In genomic region chr7:134986363-134987231, GRCh38 we compare ENCODE assay signal across 8 cellular contexts. TPM values are rescaled to one million over a fixed set of nuclear protein-coding genes. Genes with fewer than 3 reads are reported as not detected.
A peak's percentile ranks its signal among the peaks of the same experiment; 100 is the strongest.
DNase-seq lines count a peak whose midpoint lies in the region; ATAC-seq, FAIRE-seq and TF ChIP-seq lines count a peak whose summit lies in the region.

Gene AGBL3, plus strand, starts transcription at chr7:134986508. Its CDS starts 1,426 bp downstream, at chr7:134987934.

- peaks cover 17% of the 10 kb centered on the region for H3K36me3 Mint-ChIP-seq in activated T-helper 17 cell treated with anti-CD3 and anti-CD28 coated beads, Interleukin-2, amount 50 U/mL, for 72 hours (ENCODE audit: low read depth)
- H3K36me3 Mint-ChIP-seq in natural killer cell, result no peaks in the 10 kb centered on the region

- H3K4me1 ChIP-seq in Karpas-422 (ENCODE audit: low read length), result peaks cover 32% of the 10 kb centered on the region

- H3K4me3 ChIP-seq in Karpas-422 (ENCODE audit: low read length), result peak within 1 kb of the TSS; percentile 78

- intact Hi-C loops in natural killer cell (cut with micrococcal nuclease), result loop anchor here (1.0 to 10.0 kb wide), 3 partner anchors 162 to 342 kb away; partner anchors contain the start of genes BPGM, CYREN and TMEM140

- no peaks in the 10 kb centered on the region for H3K27me3 Mint-ChIP-seq in activated T-helper 17 cell treated with anti-CD3 and anti-CD28 coated beads, Interleukin-2, amount 50 U/mL, for 72 hours
- no peaks in the 10 kb centered on the region for H3K27me3 Mint-ChIP-seq in natural killer cell (ENCODE audit: low read depth in 2 of 2)

- peak within 1 kb of the TSS; percentile 99 for H3K27ac Mint-ChIP-seq in activated T-helper 17 cell treated with anti-CD3 and anti-CD28 coated beads, Interleukin-2, amount 50 U/mL, for 72 hours
- peak within 1 kb of the TSS; percentile 96 to 99 for H3K27ac Mint-ChIP-seq in natural killer cell

- ATAC-seq in GM21825 (IDR thresholded peaks at IDR 0.05; ENCODE audit: unreplicated experiment), result peak; percentile 88
- ATAC-seq in activated T-helper 17 cell treated with anti-CD3 and anti-CD28 coated beads, Interleukin-2, amount 50 U/mL, for 72 hours (replicated peaks), result peak; percentile 96
- ATAC-seq in natural killer cell, result peak; percentile 91 to 92 (median 91)

- H3K27me3 ChIP-seq in Karpas-422 (ENCODE audit: low read length), result no peaks in the 10 kb centered on the region

- TF ChIP-seq CTCF in natural killer cell (IDR thresholded peaks at IDR 0.05), result peak; percentile 75

- DNase-seq in Daoy (ENCODE audit: low read depth) (peak; percentile 99), Karpas-422 (peak; percentile 95), RCC 7860 (ENCODE audit: low spot score) (peak; percentile 98), fibroblast of peridontal ligament (ENCODE audit: extremely low read depth) (peak; percentile 98), natural killer cell (peak; percentile 81)
- peak; percentile 84 for DNase-seq in stimulated activated naive CD4-positive, alpha-beta T cell treated with Interleukin-2 at 50 U/mL for 16 hours (lab: John Stamatoyannopoulos, UW)

- peak within 1 kb of the TSS; percentile 93 for H2AFZ ChIP-seq in Karpas-422 (ENCODE audit: low read length)

- H3K4me2 ChIP-seq in Karpas-422 (ENCODE audit: low read depth, low read length, poor library complexity, severe bottlenecking), result peak within 1 kb of the TSS; percentile 83

- peak within 1 kb of the TSS; percentile 96 for H3K4me3 Mint-ChIP-seq in activated T-helper 17 cell treated with anti-CD3 and anti-CD28 coated beads, Interleukin-2, amount 50 U/mL, for 72 hours
- H3K4me3 Mint-ChIP-seq in natural killer cell, result peak within 1 kb of the TSS; percentile 98

- peaks cover 19% of the 10 kb centered on the region for H3K4me1 Mint-ChIP-seq in activated T-helper 17 cell treated with anti-CD3 and anti-CD28 coated beads, Interleukin-2, amount 50 U/mL, for 72 hours
- peaks cover 19 to 29% of the 10 kb centered on the region in 2 donors for H3K4me1 Mint-ChIP-seq in natural killer cell

- H3K36me3 ChIP-seq in Karpas-422 (ENCODE audit: insufficient read depth, low read length), result no peaks in the 10 kb centered on the region

- FAIRE-seq in RCC 7860 (lab: Jason Lieb, UNC), result peak; percentile 87

- no peaks in the 10 kb centered on the region for H3K9me3 Mint-ChIP-seq in activated T-helper 17 cell treated with anti-CD3 and anti-CD28 coated beads, Interleukin-2, amount 50 U/mL, for 72 hours
- H3K9me3 Mint-ChIP-seq in natural killer cell, result no peaks in the 10 kb centered on the region

- H3K9me3 ChIP-seq in Karpas-422 (ENCODE audit: low read length), result no peaks in the 10 kb centered on the region

- H3K27ac ChIP-seq in Karpas-422 (ENCODE audit: low read length), result no peak within 1 kb of the TSS

- H3K9me2 ChIP-seq in Karpas-422 (replicated peaks; ENCODE audit: insufficient read depth, low read length), result no peaks in the 10 kb centered on the region

- H3K79me2 ChIP-seq in Karpas-422 (ENCODE audit: low read length), result peaks cover 18% of the 10 kb centered on the region

- peak within 1 kb of the TSS; percentile 82 for H3K9ac ChIP-seq in Karpas-422 (ENCODE audit: low read length)

- H4K20me1 ChIP-seq in Karpas-422 (ENCODE audit: insufficient read depth, low read depth, low read length), result no peaks in the 10 kb centered on the region

RNA-seq across cellular contexts. Expression of gene AGBL3, which starts in this region (rescaled TPM):
- total RNA-seq in Daoy (2014; rRNA removed; shearing (Covaris generic)), result 1.6 and 3.3 TPM in 2 replicates
- 0.97 and 3.5 TPM in 2 replicates for total RNA-seq in Karpas-422 (2014; rRNA removed; shearing (Covaris generic); ENCODE audit: low replicate concordance)
- total RNA-seq in activated T-helper 17 cell treated with anti-CD3 and anti-CD28 coated beads, Interleukin-2, amount 50 U/mL, for 72 hours, result 1 to 10 TPM; 1.8 to 2.3 TPM
- total RNA-seq in natural killer cell, result 1 to 10 TPM in 2 of 3 donors, under 1 TPM in 1; 0.99 to 2.3 (median 1.4) TPM
